34 cellular contexts compared by ENCODE assay signal in genomic region chr9:5893134-5893505, GRCh38. TPM values are rescaled to one million over a fixed set of nuclear protein-coding genes. Genes with fewer than 3 reads are reported as not detected.
"Had no signal": no experiment of that assay in that cellular context is flagged by ENCODE, and none has a peak within 500 bp of the region (broad histone marks: within the 10 kb centered on the region; RNA-seq: fewer than 3 reads in every experiment).

No MANE protein-coding gene starts in this region.

- H3K9me3 ChIP-seq: Peyer's patch, SJCRH30, SK-N-SH had no signal

- H3K4me3 ChIP-seq: cardiac muscle cell, Peyer's patch, SJCRH30 had no signal

- H3K27ac Mint-ChIP-seq: activated CD4-positive, alpha-beta memory T cell treated with anti-CD3 and anti-CD28 coated beads, Interleukin-2, amount 10 ng/mL, durations not matched to agents 7 days and 5 days; activated CD8-positive, alpha-beta memory T cell treated with anti-CD3 and anti-CD28 coated beads, Interleukin-2, amount 10 ng/mL, durations not matched to agents 7 days and 5 days; activated naive CD8-positive, alpha-beta T cell treated with anti-CD3 and anti-CD28 coated beads for 36 hours; T-helper 1 cell treated with Interleukin-12 subunit alpha and Interleukin-12 subunit beta and Interleukin-4 antibody, amounts not matched to agents 30 μg/mL and 1 μg/mL, for 36 hours had no signal

- H3K36me3 Mint-ChIP-seq: activated naive CD8-positive, alpha-beta T cell treated with anti-CD3 and anti-CD28 coated beads for 36 hours had no signal

- H3K36me3 ChIP-seq: cardiac muscle cell, SJCRH30, WERI-Rb-1 had no signal

- DNase-seq: activated CD4-positive, alpha-beta memory T cell treated with anti-CD3 and anti-CD28 coated beads, Interleukin-2, amount 10 ng/mL, durations not matched to agents 7 days and 5 days; activated CD4-positive, alpha-beta T cell treated with anti-CD3 and anti-CD28 coated beads for 1 hour; activated CD4-positive, alpha-beta T cell treated with anti-CD3 and anti-CD28 coated beads for 48 hours; activated CD4-positive, CD25-positive, alpha-beta regulatory T cell; activated CD8-positive, alpha-beta memory T cell treated with anti-CD3 and anti-CD28 coated beads for 24 hours; activated CD8-positive, alpha-beta memory T cell treated with anti-CD3 and anti-CD28 coated beads, Interleukin-2, amount 10 ng/mL, durations not matched to agents 7 days and 5 days; activated CD8-positive, alpha-beta memory T cell treated with anti-CD3 and anti-CD28 coated beads, Interleukin-2, amount 50 U/mL, for 48 hours; activated effector memory CD4-positive, alpha-beta T cell treated with Interleukin-2 at 50 U/mL for 16 hours; activated naive CD4-positive, alpha-beta T cell; activated naive CD4-positive, alpha-beta T cell treated with anti-CD3 and anti-CD28 coated beads, Interleukin-2, amount 50 U/mL, for 16 hours; activated naive CD8-positive, alpha-beta T cell treated with anti-CD3 and anti-CD28 coated beads for 36 hours; activated T-cell treated with anti-CD3 and anti-CD28 coated beads, Interleukin-2, amount 50 U/mL, for 48 hours; amniotic stem cell; aorta; MM.1S; MV-4-11; NCI-H1092; NCI-H1436 treated with DMSO at 0.1 percent for 48 hours; NCI-H1694 treated with DMSO at 0.1 percent for 48 hours; NCI-H2029; NCI-H345; NK-92 treated with Interleukin-12 subunit alpha and Interleukin-12 subunit beta, amount 100 ng/mL, for 24 hours; Peyer's patch; Right ventricle myocardium superior; SJCRH30; SK-N-SH; T-helper 9 cell; WERI-Rb-1 had no signal

- H3K27ac ChIP-seq: KMS-11, Peyer's patch, RWPE1, SJCRH30, WERI-Rb-1 had no signal

- H3K4me1 Mint-ChIP-seq: activated CD8-positive, alpha-beta memory T cell treated with anti-CD3 and anti-CD28 coated beads, Interleukin-2, amount 10 ng/mL, durations not matched to agents 7 days and 5 days; activated naive CD8-positive, alpha-beta T cell treated with anti-CD3 and anti-CD28 coated beads for 36 hours had no signal

- H3K27me3 Mint-ChIP-seq: activated naive CD8-positive, alpha-beta T cell treated with anti-CD3 and anti-CD28 coated beads for 36 hours had no signal

- H3K27me3 ChIP-seq: cardiac muscle cell, Peyer's patch, SJCRH30 had no signal

- H3K4me3 Mint-ChIP-seq: activated CD4-positive, alpha-beta memory T cell treated with anti-CD3 and anti-CD28 coated beads, Interleukin-2, amount 10 ng/mL, durations not matched to agents 7 days and 5 days; activated CD8-positive, alpha-beta memory T cell treated with anti-CD3 and anti-CD28 coated beads, Interleukin-2, amount 10 ng/mL, durations not matched to agents 7 days and 5 days; activated naive CD8-positive, alpha-beta T cell treated with anti-CD3 and anti-CD28 coated beads for 36 hours; T-helper 1 cell treated with Interleukin-12 subunit alpha and Interleukin-12 subunit beta and Interleukin-4 antibody, amounts not matched to agents 30 μg/mL and 1 μg/mL, for 36 hours had no signal

- H3K4me1 ChIP-seq: Peyer's patch had no signal

- H3K4me2 ChIP-seq: KMS-11, SK-N-SH had no signal

- ATAC-seq: activated CD8-positive, alpha-beta memory T cell treated with anti-CD3 and anti-CD28 coated beads, Interleukin-2, amount 10 ng/mL, durations not matched to agents 7 days and 5 days; PC-3 had no signal

RNA-seq across cellular contexts. Expression of gene MLANA, which starts 2.4 kb away (rescaled TPM):
- total RNA-seq: activated CD4-positive, alpha-beta memory T cell treated with anti-CD3 and anti-CD28 coated beads, Interleukin-2, amount 10 ng/mL, durations not matched to agents 7 days and 5 days; activated CD8-positive, alpha-beta memory T cell treated with anti-CD3 and anti-CD28 coated beads, Interleukin-2, amount 10 ng/mL, durations not matched to agents 7 days and 5 days; activated naive CD8-positive, alpha-beta T cell treated with anti-CD3 and anti-CD28 coated beads for 36 hours; aorta; cardiac muscle cell; NCI-H460; PC-3; Peyer's patch; Right ventricle myocardium superior had no signal
- polyA plus RNA-seq: SK-N-SH had no signal
